1 cellular context compared by ENCODE assay signal in genomic region chr11:90392692-90393091, GRCh38.
TF ChIP-seq lines count a peak whose summit lies in the region.

No MANE protein-coding gene starts in this region.

TF ChIP-seq in GM23338, 12 proteins besides CTCF, POLR2A, EP300 and RAD21 (continued from another document):
- no peak for TF ChIP-seq ZNF462 (CRISPR knock-in tag; IDR thresholded peaks at IDR 0.05)
- no peak for TF ChIP-seq ZNF114 (CRISPR knock-in tag; IDR thresholded peaks at IDR 0.05)
- no peak for TF ChIP-seq JUNB (IDR thresholded peaks at IDR 0.05; ENCODE audit: unreplicated experiment)
- no peak for TF ChIP-seq EZH2 (IDR thresholded peaks at IDR 0.05; ENCODE audit: low read depth, unreplicated experiment)
